In the genomic region with DNA sequence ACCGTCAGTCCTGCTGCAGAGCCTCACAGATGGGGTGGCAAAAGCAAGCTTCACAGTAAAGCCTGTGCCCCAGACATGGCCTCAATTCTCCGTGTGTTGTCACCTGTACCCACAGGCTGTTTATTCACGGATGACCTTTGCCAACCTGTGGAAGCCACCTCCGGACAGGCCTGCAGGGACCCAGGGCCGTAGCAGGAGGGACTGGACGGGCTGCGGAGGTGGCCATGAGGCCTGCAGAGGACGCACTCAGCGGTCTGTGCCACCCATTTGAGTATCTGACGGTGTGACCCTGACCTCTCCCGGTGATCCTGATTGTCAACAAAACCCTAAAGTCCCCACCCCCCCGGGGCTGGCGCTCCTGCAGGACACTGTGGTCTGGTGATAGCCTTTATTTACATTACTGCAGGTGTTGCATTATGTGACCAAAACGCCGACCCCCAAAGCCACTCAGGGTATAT, we compare ENCODE assay signal across 1 cellular context.
A peak's percentile ranks its signal among the peaks of the same experiment; 100 is the strongest.
TF ChIP-seq lines count a peak whose summit lies in the region.

No MANE protein-coding gene starts in this region.

TF ChIP-seq in HepG2, 621 proteins besides CTCF, POLR2A, EP300 and RAD21 (continued from another document and continues in another):
- TF ChIP-seq, protein P1, sequence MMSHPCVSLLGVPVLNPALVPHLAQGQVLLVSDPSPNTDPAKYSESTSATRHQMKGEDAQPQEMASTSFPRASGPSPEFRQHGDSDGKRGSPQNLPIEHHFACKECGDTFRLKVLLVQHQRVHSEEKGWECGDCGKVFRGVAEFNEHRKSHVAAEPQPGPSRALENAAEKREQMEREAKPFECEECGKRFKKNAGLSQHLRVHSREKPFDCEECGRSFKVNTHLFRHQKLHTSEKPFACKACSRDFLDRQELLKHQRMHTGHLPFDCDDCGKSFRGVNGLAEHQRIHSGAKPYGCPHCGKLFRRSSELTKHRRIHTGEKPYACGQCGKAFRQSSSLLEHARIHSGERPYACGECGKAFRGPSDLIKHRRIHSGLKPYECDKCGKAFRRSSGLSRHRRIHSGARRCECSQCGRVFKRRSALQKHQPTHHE (CRISPR knock-in tag; IDR thresholded peaks at IDR 0.05; ENCODE audit: borderline replicate concordance) = no peak
- TF ChIP-seq ONECUT2 (CRISPR knock-in tag; IDR thresholded peaks at IDR 0.05) (no peak), HNF1A (IDR thresholded peaks at IDR 0.05; ENCODE audit: low read depth) (no peak), HNF1A (CRISPR knock-in tag; IDR thresholded peaks at IDR 0.05; ENCODE audit: borderline replicate concordance) (peak; percentile 55; the same call in 1 of the 2 replicates), STAG1 (CRISPR knock-in tag; IDR thresholded peaks at IDR 0.05) (peak; percentile 49), ZNF510 (CRISPR knock-in tag; IDR thresholded peaks at IDR 0.05; ENCODE audit: low read depth) (no peak), YY1 (IDR thresholded peaks at IDR 0.05; ENCODE audit: insufficient read depth, insufficient replicate concordance, low read depth, low read length) (peak; percentile 49), HDAC2 (CRISPR knock-in tag; IDR thresholded peaks at IDR 0.05) (peak; percentile 84), ZNF646 (CRISPR knock-in tag; IDR thresholded peaks at IDR 0.05) (no peak), RBAK (CRISPR knock-in tag; IDR thresholded peaks at IDR 0.05) (no peak), ZZZ3 (CRISPR knock-in tag; IDR thresholded peaks at IDR 0.05; ENCODE audit: borderline replicate concordance) (0 out of 2 replicates have a peak, but pooled peaks have one; percentile 56), CC2D1A (CRISPR knock-in tag; IDR thresholded peaks at IDR 0.05) (no peak), KDM5B (CRISPR knock-in tag; IDR thresholded peaks at IDR 0.05; ENCODE audit: borderline replicate concordance) (peak; percentile 69; the same call in 1 of the 2 replicates), ZNF256 (CRISPR knock-in tag; conservative IDR thresholded peaks at IDR 0.05) (no peak), WIZ (CRISPR knock-in tag; IDR thresholded peaks at IDR 0.05) (no peak), ZKSCAN5 (CRISPR knock-in tag; IDR thresholded peaks at IDR 0.05) (no peak), ZNF20 (CRISPR knock-in tag; IDR thresholded peaks at IDR 0.05) (no peak), CENPX (CRISPR knock-in tag; IDR thresholded peaks at IDR 0.05) (no peak), ATF4 (CRISPR knock-in tag; IDR thresholded peaks at IDR 0.05) (peak in 1 of 2 experiments; percentile 65; a peak in 2 of 4 replicates), KAT2B (IDR thresholded peaks at IDR 0.05; ENCODE audit: borderline replicate concordance, low read depth, low read length) (no peak), MAFK (conservative IDR thresholded peaks at IDR 0.05 in 1 of 2, IDR thresholded peaks at IDR 0.05 in 1 of 2; ENCODE audit: low read length in 2 of 2) (no peak), ZNF143 (CRISPR knock-in tag; IDR thresholded peaks at IDR 0.05) (0 out of 2 replicates have a peak, but pooled peaks have one; percentile 17), SRY (CRISPR knock-in tag; IDR thresholded peaks at IDR 0.05) (no peak), SAFB2 (CRISPR knock-in tag; IDR thresholded peaks at IDR 0.05; ENCODE audit: borderline replicate concordance, low read depth) (peak; percentile 41; the same call in 1 of the 2 replicates), NAIF1 (CRISPR knock-in tag; IDR thresholded peaks at IDR 0.05; ENCODE audit: borderline replicate concordance) (no peak)
- TF ChIP-seq, protein P2, sequence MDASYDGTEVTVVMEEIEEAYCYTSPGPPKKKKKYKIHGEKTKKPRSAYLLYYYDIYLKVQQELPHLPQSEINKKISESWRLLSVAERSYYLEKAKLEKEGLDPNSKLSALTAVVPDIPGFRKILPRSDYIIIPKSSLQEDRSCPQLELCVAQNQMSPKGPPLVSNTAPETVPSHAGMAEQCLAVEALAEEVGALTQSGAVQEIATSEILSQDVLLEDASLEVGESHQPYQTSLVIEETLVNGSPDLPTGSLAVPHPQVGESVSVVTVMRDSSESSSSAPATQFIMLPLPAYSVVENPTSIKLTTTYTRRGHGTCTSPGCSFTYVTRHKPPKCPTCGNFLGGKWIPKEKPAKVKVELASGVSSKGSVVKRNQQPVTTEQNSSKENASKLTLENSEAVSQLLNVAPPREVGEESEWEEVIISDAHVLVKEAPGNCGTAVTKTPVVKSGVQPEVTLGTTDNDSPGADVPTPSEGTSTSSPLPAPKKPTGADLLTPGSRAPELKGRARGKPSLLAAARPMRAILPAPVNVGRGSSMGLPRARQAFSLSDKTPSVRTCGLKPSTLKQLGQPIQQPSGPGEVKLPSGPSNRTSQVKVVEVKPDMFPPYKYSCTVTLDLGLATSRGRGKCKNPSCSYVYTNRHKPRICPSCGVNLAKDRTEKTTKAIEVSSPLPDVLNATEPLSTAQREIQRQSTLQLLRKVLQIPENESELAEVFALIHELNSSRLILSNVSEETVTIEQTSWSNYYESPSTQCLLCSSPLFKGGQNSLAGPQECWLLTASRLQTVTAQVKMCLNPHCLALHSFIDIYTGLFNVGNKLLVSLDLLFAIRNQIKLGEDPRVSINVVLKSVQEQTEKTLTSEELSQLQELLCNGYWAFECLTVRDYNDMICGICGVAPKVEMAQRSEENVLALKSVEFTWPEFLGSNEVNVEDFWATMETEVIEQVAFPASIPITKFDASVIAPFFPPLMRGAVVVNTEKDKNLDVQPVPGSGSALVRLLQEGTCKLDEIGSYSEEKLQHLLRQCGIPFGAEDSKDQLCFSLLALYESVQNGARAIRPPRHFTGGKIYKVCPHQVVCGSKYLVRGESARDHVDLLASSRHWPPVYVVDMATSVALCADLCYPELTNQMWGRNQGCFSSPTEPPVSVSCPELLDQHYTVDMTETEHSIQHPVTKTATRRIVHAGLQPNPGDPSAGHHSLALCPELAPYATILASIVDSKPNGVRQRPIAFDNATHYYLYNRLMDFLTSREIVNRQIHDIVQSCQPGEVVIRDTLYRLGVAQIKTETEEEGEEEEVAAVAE (CRISPR knock-in tag; IDR thresholded peaks at IDR 0.05; ENCODE audit: borderline replicate concordance) = no peak
- TF ChIP-seq, protein P3, sequence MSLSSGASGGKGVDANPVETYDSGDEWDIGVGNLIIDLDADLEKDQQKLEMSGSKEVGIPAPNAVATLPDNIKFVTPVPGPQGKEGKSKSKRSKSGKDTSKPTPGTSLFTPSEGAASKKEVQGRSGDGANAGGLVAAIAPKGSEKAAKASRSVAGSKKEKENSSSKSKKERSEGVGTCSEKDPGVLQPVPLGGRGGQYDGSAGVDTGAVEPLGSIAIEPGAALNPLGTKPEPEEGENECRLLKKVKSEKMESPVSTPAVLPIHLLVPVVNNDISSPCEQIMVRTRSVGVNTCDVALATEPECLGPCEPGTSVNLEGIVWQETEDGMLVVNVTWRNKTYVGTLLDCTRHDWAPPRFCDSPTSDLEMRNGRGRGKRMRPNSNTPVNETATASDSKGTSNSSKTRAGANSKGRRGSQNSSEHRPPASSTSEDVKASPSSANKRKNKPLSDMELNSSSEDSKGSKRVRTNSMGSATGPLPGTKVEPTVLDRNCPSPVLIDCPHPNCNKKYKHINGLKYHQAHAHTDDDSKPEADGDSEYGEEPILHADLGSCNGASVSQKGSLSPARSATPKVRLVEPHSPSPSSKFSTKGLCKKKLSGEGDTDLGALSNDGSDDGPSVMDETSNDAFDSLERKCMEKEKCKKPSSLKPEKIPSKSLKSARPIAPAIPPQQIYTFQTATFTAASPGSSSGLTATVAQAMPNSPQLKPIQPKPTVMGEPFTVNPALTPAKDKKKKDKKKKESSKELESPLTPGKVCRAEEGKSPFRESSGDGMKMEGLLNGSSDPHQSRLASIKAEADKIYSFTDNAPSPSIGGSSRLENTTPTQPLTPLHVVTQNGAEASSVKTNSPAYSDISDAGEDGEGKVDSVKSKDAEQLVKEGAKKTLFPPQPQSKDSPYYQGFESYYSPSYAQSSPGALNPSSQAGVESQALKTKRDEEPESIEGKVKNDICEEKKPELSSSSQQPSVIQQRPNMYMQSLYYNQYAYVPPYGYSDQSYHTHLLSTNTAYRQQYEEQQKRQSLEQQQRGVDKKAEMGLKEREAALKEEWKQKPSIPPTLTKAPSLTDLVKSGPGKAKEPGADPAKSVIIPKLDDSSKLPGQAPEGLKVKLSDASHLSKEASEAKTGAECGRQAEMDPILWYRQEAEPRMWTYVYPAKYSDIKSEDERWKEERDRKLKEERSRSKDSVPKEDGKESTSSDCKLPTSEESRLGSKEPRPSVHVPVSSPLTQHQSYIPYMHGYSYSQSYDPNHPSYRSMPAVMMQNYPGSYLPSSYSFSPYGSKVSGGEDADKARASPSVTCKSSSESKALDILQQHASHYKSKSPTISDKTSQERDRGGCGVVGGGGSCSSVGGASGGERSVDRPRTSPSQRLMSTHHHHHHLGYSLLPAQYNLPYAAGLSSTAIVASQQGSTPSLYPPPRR (CRISPR knock-in tag; IDR thresholded peaks at IDR 0.05; ENCODE audit: borderline replicate concordance) = peak; percentile 79
